Comparison of ENCODE assay signal across 1 cellular context in genomic region chr6:27478706-27479318, GRCh38.
TF ChIP-seq lines count a peak whose summit lies in the region.

No MANE protein-coding gene starts in this region.

TF ChIP-seq in K562, 482 proteins besides CTCF, POLR2A, EP300 and RAD21 (continued from another document and continues in another):
- no peak for TF ChIP-seq POLR2AphosphoS5 (IDR thresholded peaks at IDR 0.05; ENCODE audit: control insufficient read depth, insufficient read depth, low read depth, low read length)
- TF ChIP-seq NFXL1 (CRISPR knock-in tag; IDR thresholded peaks at IDR 0.05), result no peak
- no peak for TF ChIP-seq CLOCK (CRISPR knock-in tag; IDR thresholded peaks at IDR 0.05; ENCODE audit: borderline replicate concordance)
- no peak for TF ChIP-seq CHD7 (IDR thresholded peaks at IDR 0.05; ENCODE audit: low read depth, low read length)
- TF ChIP-seq VEZF1 (CRISPR knock-in tag; IDR thresholded peaks at IDR 0.05), result no peak
- no peak for TF ChIP-seq CREB5 (CRISPR knock-in tag; IDR thresholded peaks at IDR 0.05)
- peak; percentile 63; the same call in 1 of the 2 replicates for TF ChIP-seq ZFP30 (CRISPR knock-in tag; IDR thresholded peaks at IDR 0.05; ENCODE audit: borderline replicate concordance)
- peak; percentile 79 for TF ChIP-seq BDP1 (IDR thresholded peaks at IDR 0.05; ENCODE audit: insufficient read depth, insufficient read length)
- no peak for TF ChIP-seq E2F8 (IDR thresholded peaks at IDR 0.05; ENCODE audit: low read depth, partially characterized antibody)
- TF ChIP-seq HMGN3 (IDR thresholded peaks at IDR 0.05; ENCODE audit: borderline replicate concordance, extremely low read depth, insufficient read length, low read depth, low read length), result no peak
- no peak for TF ChIP-seq SNAPC5 (CRISPR knock-in tag; IDR thresholded peaks at IDR 0.05)
- no peak for TF ChIP-seq COPS2 (conservative IDR thresholded peaks at IDR 0.05)
- TF ChIP-seq BRD9 (IDR thresholded peaks at IDR 0.05; ENCODE audit: low read depth, partially characterized antibody), result peak; percentile 99
- TF ChIP-seq ZNF586 (CRISPR knock-in tag; conservative IDR thresholded peaks at IDR 0.05), result no peak
- no peak for TF ChIP-seq NR4A1 (CRISPR knock-in tag; IDR thresholded peaks at IDR 0.05)
- TF ChIP-seq NR4A1 (tag; IDR thresholded peaks at IDR 0.05), result peak; percentile 46; the same call in 1 of the 2 replicates
- TF ChIP-seq ASH1L (IDR thresholded peaks at IDR 0.05; ENCODE audit: borderline replicate concordance, low read depth, partially characterized antibody), result no peak
- no peak for TF ChIP-seq WHSC1 (IDR thresholded peaks at IDR 0.05; ENCODE audit: low read length)
- no peak; the same call in 1 of the 2 replicates for TF ChIP-seq SMC3 (conservative IDR thresholded peaks at IDR 0.05; ENCODE audit: insufficient read depth, low read depth, low read length)
- no peak; the same call in 1 of the 2 replicates for TF ChIP-seq ELF4 (CRISPR knock-in tag; IDR thresholded peaks at IDR 0.05)
- TF ChIP-seq MEF2D (tag; conservative IDR thresholded peaks at IDR 0.05; ENCODE audit: low read depth), result no peak; the same call in 1 of the 2 replicates
- 0 out of 2 replicates have a peak, but pooled peaks have one; percentile 22 for TF ChIP-seq MAFK (IDR thresholded peaks at IDR 0.05; ENCODE audit: low read length)
- TF ChIP-seq NFE2 (IDR thresholded peaks at IDR 0.05; ENCODE audit: low read depth), result no peak
- TF ChIP-seq ZBTB1 (CRISPR knock-in tag; IDR thresholded peaks at IDR 0.05; ENCODE audit: borderline replicate concordance, low read depth), result no peak; the same call in 1 of the 2 replicates
- no peak; the same call in 1 of the 2 replicates for TF ChIP-seq NCOR1 (IDR thresholded peaks at IDR 0.05)
- no peak for TF ChIP-seq ZNF717 (CRISPR knock-in tag; IDR thresholded peaks at IDR 0.05)
- no peak for TF ChIP-seq NFRKB (IDR thresholded peaks at IDR 0.05; ENCODE audit: low read depth)
- TF ChIP-seq ZNF41 (CRISPR knock-in tag; conservative IDR thresholded peaks at IDR 0.05), result no peak
- TF ChIP-seq HDAC2 (IDR thresholded peaks at IDR 0.05), result no peak; the same call in 1 of the 2 replicates
- TF ChIP-seq GATAD2B (IDR thresholded peaks at IDR 0.05; ENCODE audit: borderline replicate concordance), result peak; percentile 68; the same call in 1 of the 2 replicates
- TF ChIP-seq ILK (tag; IDR thresholded peaks at IDR 0.05; ENCODE audit: borderline replicate concordance, low read depth), result no peak
- no peak for TF ChIP-seq ZNF551 (CRISPR knock-in tag; IDR thresholded peaks at IDR 0.05)
- TF ChIP-seq ETV5 (CRISPR knock-in tag; IDR thresholded peaks at IDR 0.05; ENCODE audit: low read depth), result no peak
- no peak for TF ChIP-seq ZNF184 (CRISPR knock-in tag; IDR thresholded peaks at IDR 0.05)
- no peak for TF ChIP-seq MAX (CRISPR knock-in tag; IDR thresholded peaks at IDR 0.05)
- TF ChIP-seq SAFB2 (IDR thresholded peaks at IDR 0.05; ENCODE audit: borderline replicate concordance, low read depth, low read length, severe bottlenecking), result no peak
- no peak for TF ChIP-seq ZNF133 (CRISPR knock-in tag; IDR thresholded peaks at IDR 0.05)
- TF ChIP-seq ZNF699 (CRISPR knock-in tag; IDR thresholded peaks at IDR 0.05; ENCODE audit: insufficient replicate concordance), result no peak
- no peak for TF ChIP-seq EHMT2 (IDR thresholded peaks at IDR 0.05)
- no peak for TF ChIP-seq FOS (IDR thresholded peaks at IDR 0.05; ENCODE audit: extremely low read depth, insufficient read length)
- TF ChIP-seq MTA2 (IDR thresholded peaks at IDR 0.05; ENCODE audit: low read depth), result no peak
- no peak for TF ChIP-seq ZNF79 (CRISPR knock-in tag; IDR thresholded peaks at IDR 0.05; ENCODE audit: low read depth)
- TF ChIP-seq MTF1 (CRISPR knock-in tag; IDR thresholded peaks at IDR 0.05; ENCODE audit: borderline replicate concordance), result no peak
- TF ChIP-seq EWSR1 (IDR thresholded peaks at IDR 0.05; ENCODE audit: borderline replicate concordance, low read depth, partially characterized antibody), result no peak
- TF ChIP-seq MEIS2 (IDR thresholded peaks at IDR 0.05; ENCODE audit: partially characterized antibody), result peak; percentile 66
- peak; percentile 75 for TF ChIP-seq SOX6 (IDR thresholded peaks at IDR 0.05)
- TF ChIP-seq L3MBTL2 (IDR thresholded peaks at IDR 0.05), result peak; percentile 28; the same call in 1 of the 2 replicates
- TF ChIP-seq ZNF561 (CRISPR knock-in tag; conservative IDR thresholded peaks at IDR 0.05), result no peak
- TF ChIP-seq ZNF146 (CRISPR knock-in tag; IDR thresholded peaks at IDR 0.05; ENCODE audit: unreplicated experiment), result no peak
